Comparison of ENCODE assay signal across 8 cellular contexts in genomic region chr9:121992571-121993212, GRCh38.
A peak's percentile ranks its signal among the peaks of the same experiment; 100 is the strongest.
DNase-seq lines count a peak whose midpoint lies in the region; ATAC-seq and TF ChIP-seq lines count a peak whose summit lies in the region.

No MANE protein-coding gene starts in this region.

- H3K4me3 Mint-ChIP-seq in T-helper 17 cell, result no peak overlapping the region

- no peak overlapping the region for H3K4me3 ChIP-seq in cardiac fibroblast (replicated peaks in 1 of 2; ENCODE audit: low read depth in 2 of 2, low read length in 2 of 2)

- no peak overlapping the region for H3K27ac Mint-ChIP-seq in T-helper 17 cell

- H3K27me3 Mint-ChIP-seq in T-helper 17 cell, result no peaks in the 10 kb centered on the region

- H3K9me3 ChIP-seq in T-helper 17 cell (ENCODE audit: control insufficient read depth, low read length, poor library complexity, severe bottlenecking), result no peaks in the 10 kb centered on the region

- DNase-seq in AML-193 (lab: John Stamatoyannopoulos, UW) (peak; percentile 47 to 55), NCI-H146 (lab: John Stamatoyannopoulos, UW) (peak; percentile 64), T-helper 17 cell (no peak), cardiac fibroblast (ENCODE audit: low read depth in 2 of 2) (peak; percentile 85), left colon (peak; percentile 49 to 59)
- DNase-seq in stimulated activated CD4-positive, alpha-beta T cell treated with anti-CD3 and anti-CD28 coated beads, Interleukin-4, amount 100 ng/mL, for 1 hour, result peak; percentile 10

- peaks cover 7% of the 10 kb centered on the region for H3K36me3 Mint-ChIP-seq in T-helper 17 cell (ENCODE audit: low read depth)

- peak; percentile 62 for TF ChIP-seq CTCF in cardiac fibroblast (IDR thresholded peaks at IDR 0.05; ENCODE audit: low read depth, low read length)

- H3K4me1 Mint-ChIP-seq in T-helper 17 cell, result peaks cover 4% of the 10 kb centered on the region

- ATAC-seq in GM18909 (IDR thresholded peaks at IDR 0.05; ENCODE audit: poor library complexity, unreplicated experiment) (peak; percentile 59), T-helper 17 cell (peak; percentile 59), left colon (peak; percentile 87), GM21786 (IDR thresholded peaks at IDR 0.05; ENCODE audit: unreplicated experiment) (no peak)

- intact Hi-C loops in left colon (cut with DNase I, micrococcal nuclease), result loop anchor here in 1 of 2 donors (10.0 kb wide), 4 partner anchors 228 to 448 kb away; no protein-coding TSS in a partner anchor

Comparison
In these comparisons a context has a peak if more than half of its experiments do, and no peak if none do; other contexts are left out.
1. DNase-seq: peak in AML-193 (2 of 2), NCI-H146 (single experiment), cardiac fibroblast (2 of 2), left colon (2 of 2) and stimulated activated CD4-positive, alpha-beta T cell treated with anti-CD3 and anti-CD28 coated beads, Interleukin-4, amount 100 ng/mL, for 1 hour (single experiment); none in T-helper 17 cell (0 of 3).